In the genomic region with DNA sequence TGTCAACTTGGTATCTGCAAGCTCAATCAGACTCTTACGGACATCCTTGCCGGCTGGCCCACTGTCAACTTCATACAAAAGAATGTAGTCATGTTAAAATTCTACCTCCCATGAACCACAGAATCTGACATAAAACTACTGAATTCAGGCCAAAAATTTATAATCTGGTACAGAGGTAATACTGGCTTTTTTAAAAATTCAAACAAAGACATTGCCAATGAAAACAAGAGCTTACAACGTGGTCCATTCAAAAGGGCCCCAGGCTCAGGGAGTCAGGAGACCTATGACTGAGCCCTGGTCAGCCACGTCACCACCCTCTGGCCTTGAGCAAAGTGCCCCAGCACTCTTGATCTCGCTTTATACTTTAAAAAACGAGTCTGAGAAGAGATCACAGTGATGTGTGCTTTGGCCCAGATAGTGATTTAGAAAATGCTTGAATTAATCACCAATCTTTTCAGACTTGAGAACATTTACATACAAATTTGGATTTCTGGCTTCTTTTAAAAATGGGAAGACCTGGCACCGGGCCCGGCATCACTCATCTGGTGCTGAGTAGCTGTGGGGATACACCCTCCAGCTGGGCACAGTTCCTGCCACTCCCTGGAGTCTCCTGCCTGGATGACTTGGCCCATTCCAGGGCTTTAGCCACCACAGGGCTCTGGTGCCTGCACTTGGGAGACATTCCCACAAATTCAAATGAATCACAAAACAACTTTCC, we compare ENCODE assay signal across 1 cellular context.
TF ChIP-seq lines count a peak whose summit lies in the region.

No MANE protein-coding gene starts in this region.

TF ChIP-seq in IMR-90, 13 proteins besides CTCF, POLR2A, EP300 and RAD21 (continued from another document):
- TF ChIP-seq, protein P1, sequence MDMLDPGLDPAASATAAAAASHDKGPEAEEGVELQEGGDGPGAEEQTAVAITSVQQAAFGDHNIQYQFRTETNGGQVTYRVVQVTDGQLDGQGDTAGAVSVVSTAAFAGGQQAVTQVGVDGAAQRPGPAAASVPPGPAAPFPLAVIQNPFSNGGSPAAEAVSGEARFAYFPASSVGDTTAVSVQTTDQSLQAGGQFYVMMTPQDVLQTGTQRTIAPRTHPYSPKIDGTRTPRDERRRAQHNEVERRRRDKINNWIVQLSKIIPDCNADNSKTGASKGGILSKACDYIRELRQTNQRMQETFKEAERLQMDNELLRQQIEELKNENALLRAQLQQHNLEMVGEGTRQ (IDR thresholded peaks at IDR 0.05; ENCODE audit: low read depth, low read length): 0 out of 2 replicates have a peak, but pooled peaks have one; percentile 10
- TF ChIP-seq NFE2L2 (IDR thresholded peaks at IDR 0.05; ENCODE audit: low read depth, low read length) (peak; percentile 70), CEBPB (IDR thresholded peaks at IDR 0.05; ENCODE audit: low read depth, low read length) (0 out of 2 replicates have a peak, but pooled peaks have one; percentile 1), BHLHE40 (IDR thresholded peaks at IDR 0.05; ENCODE audit: low read depth, low read length) (peak; percentile 30; the same call in 1 of the 2 replicates), FOS (IDR thresholded peaks at IDR 0.05; ENCODE audit: low read depth, low read length) (no peak), RFX5 (IDR thresholded peaks at IDR 0.05; ENCODE audit: low read depth, low read length) (no peak), MAZ (IDR thresholded peaks at IDR 0.05; ENCODE audit: borderline replicate concordance, low read depth, low read length) (no peak)
